ENCODE assay signal across 20 cellular contexts in genomic region chr15:74445816-74446763, GRCh38.
"Had no signal": no experiment of that assay in that cellular context is flagged by ENCODE, and none has a peak within 500 bp of the region (broad histone marks: within the 10 kb centered on the region; RNA-seq: fewer than 3 reads in every experiment).

No MANE protein-coding gene starts in this region.

- H3K27me3 ChIP-seq: adrenal gland, ascending aorta, brain microvascular endothelial cell, gastrocnemius medialis, tibial artery had no signal

- H3K27ac ChIP-seq: ascending aorta, brain microvascular endothelial cell, coronary artery, gastrocnemius medialis, tibial artery had no signal

- ATAC-seq: effector memory CD8-positive, alpha-beta T cell; gastrocnemius medialis; left cardiac atrium; naive thymus-derived CD8-positive, alpha-beta T cell; right cardiac atrium; stimulated activated naive CD8-positive, alpha-beta T cell treated with anti-CD3 and anti-CD28 coated beads, Interleukin-15, Interleukin-2, amounts not matched to agents 100 U/mL and 50 U/mL, for 24 hours had no signal

- H3K9me3 Mint-ChIP-seq: effector memory CD8-positive, alpha-beta T cell; naive thymus-derived CD8-positive, alpha-beta T cell had no signal

- H3K4me3 Mint-ChIP-seq: activated naive CD8-positive, alpha-beta T cell; effector memory CD8-positive, alpha-beta T cell; naive thymus-derived CD8-positive, alpha-beta T cell had no signal

- H3K4me3 ChIP-seq: adrenal gland, ascending aorta, coronary artery, gastrocnemius medialis, tibial artery had no signal

- H3K27ac Mint-ChIP-seq: activated naive CD8-positive, alpha-beta T cell had no signal

- H3K9me3 ChIP-seq: adrenal gland, ascending aorta, gastrocnemius medialis, tibial artery had no signal

- H3K4me1 ChIP-seq: adrenal gland, ascending aorta, tibial artery had no signal

- DNase-seq: activated CD4-positive, alpha-beta T cell treated with anti-CD3 and anti-CD28 coated beads for 48 hours; activated CD4-positive, alpha-beta T cell treated with anti-CD3 and anti-CD28 coated beads, Interleukin-2, amount 50 U/mL, for 48 hours; activated CD8-positive, alpha-beta memory T cell treated with anti-CD3 and anti-CD28 coated beads for 24 hours; brain microvascular endothelial cell; effector memory CD8-positive, alpha-beta T cell; erythroblast; gastrocnemius medialis; glutamatergic neuron; left cardiac atrium; mesenchymal stem cell; naive thymus-derived CD8-positive, alpha-beta T cell; right cardiac atrium; stimulated activated CD4-positive, alpha-beta T cell treated with anti-CD3 and anti-CD28 coated beads, Interleukin-12 subunit alpha, Interleukin-12 subunit beta, amount 100 ng/mL, for 4 hours; stimulated activated CD4-positive, alpha-beta T cell treated with anti-CD3 and anti-CD28 coated beads, Interleukin-4, amount 100 ng/mL, for 1 hour; stimulated activated naive CD8-positive, alpha-beta T cell treated with anti-CD3 and anti-CD28 coated beads, Interleukin-15, Interleukin-2, amounts not matched to agents 100 U/mL and 50 U/mL, for 24 hours had no signal

- H3K27me3 Mint-ChIP-seq: activated naive CD8-positive, alpha-beta T cell; effector memory CD8-positive, alpha-beta T cell; naive thymus-derived CD8-positive, alpha-beta T cell had no signal
